In the genomic region with DNA sequence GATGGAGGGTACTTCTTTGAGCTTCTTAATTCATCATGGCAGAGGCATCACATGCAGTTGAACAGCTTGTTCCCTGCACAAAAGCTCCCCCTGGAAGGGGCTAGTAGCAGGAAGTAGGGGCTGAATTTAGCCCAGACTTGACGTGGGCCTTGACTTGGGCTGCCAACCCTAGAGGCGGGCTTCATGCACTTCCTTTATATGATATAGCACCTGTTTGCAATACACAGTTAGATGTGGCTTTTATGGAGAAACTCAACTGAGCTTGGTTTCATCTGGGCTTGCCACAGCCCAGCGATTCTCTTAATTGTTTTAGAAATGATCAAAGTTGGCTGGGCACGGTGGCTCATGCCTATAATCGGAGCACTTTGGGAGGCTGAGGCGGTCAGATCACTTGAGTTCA, we compare ENCODE assay signal across 10 cellular contexts. TPM values are rescaled to one million over a fixed set of nuclear protein-coding genes. Genes with fewer than 3 reads are reported as not detected.
"Had no signal": no experiment of that assay in that cellular context is flagged by ENCODE, and none has a peak within 500 bp of the region (broad histone marks: within the 10 kb centered on the region; RNA-seq: fewer than 3 reads in every experiment).

No MANE protein-coding gene starts in this region.

- H3K27ac ChIP-seq: HL-60, KMS-11 had no signal

- H3K9ac ChIP-seq: KMS-11 had no signal

- DNase-seq: H9, HCEC 1CT, IMR-90, Karpas-422, KBM-7 had no signal

- H3K4me2 ChIP-seq: GM23338, KMS-11 had no signal

- H3K4me3 ChIP-seq: GM23338 had no signal

- H2AFZ ChIP-seq: GM23338 had no signal

- ATAC-seq: GM23338 had no signal

RNA-seq across cellular contexts. Expression of gene ADGRG7, which starts 33.7 kb away (rescaled TPM):
- total RNA-seq: GM23338, H4, H9, HT1080, IMR-90 had no signal
- polyA plus RNA-seq: GM23338, IMR-90 had no signal
